Comparison of ENCODE assay signal across 33 cellular contexts in the genomic region with DNA sequence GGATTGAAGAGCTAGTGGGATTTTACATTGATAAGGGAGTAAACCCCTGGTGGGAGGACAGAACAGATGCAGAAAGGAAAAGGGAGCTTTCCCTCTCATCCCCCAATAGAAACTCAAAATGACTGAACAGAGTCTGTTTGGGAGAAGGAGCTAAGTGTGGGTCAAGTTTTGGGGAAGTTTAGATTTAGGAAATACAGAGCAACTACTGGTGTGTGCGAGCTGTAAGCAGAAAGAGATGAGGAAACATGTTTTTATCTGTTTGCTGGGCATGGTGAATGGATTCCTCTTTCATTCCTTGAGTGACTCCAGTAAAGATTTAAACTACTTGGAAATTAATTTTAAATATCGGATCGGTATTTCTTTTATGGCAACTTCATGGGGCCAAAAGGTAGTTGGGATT.
"Had no signal": no experiment of that assay in that cellular context is flagged by ENCODE, and none has a peak within 500 bp of the region (broad histone marks: within the 10 kb centered on the region; RNA-seq: fewer than 3 reads in every experiment).

No MANE protein-coding gene starts in this region.

- H3K27me3 ChIP-seq: adrenal gland, ascending aorta, foreskin keratinocyte, sigmoid colon, stomach, thyroid gland, upper lobe of left lung had no signal

- H3K4me3 ChIP-seq: adrenal gland, ascending aorta, psoas muscle, sigmoid colon, stomach, thyroid gland, upper lobe of left lung had no signal

- H3K9me3 Mint-ChIP-seq: activated T-cell treated with anti-CD3 and anti-CD28 coated beads, Interleukin-2, amount 50 U/mL, for 72 hours; endodermal cell; T-helper 1 cell treated with Interleukin-12 subunit alpha and Interleukin-12 subunit beta and Interleukin-4 antibody, amounts not matched to agents 30 μg/mL and 1 μg/mL, for 36 hours had no signal

- H3K27ac ChIP-seq: adrenal gland, ascending aorta, foreskin keratinocyte, parathyroid adenoma, psoas muscle, sigmoid colon, thyroid gland, VCaP had no signal

- H3K36me3 Mint-ChIP-seq: brain had no signal

- DNase-seq: activated CD4-positive, alpha-beta T cell treated with anti-CD3 and anti-CD28 coated beads for 4 hours; activated CD4-positive, alpha-beta T cell treated with anti-CD3 and anti-CD28 coated beads, Interleukin-2, amount 50 U/mL, for 4 hours; activated effector memory CD4-positive, alpha-beta T cell treated with Interleukin-2 at 50 U/mL for 16 hours; activated naive CD4-positive, alpha-beta T cell treated with Interleukin-2 at 50 U/mL for 16 hours; activated T-cell treated with anti-CD3 and anti-CD28 coated beads for 4 hours; activated T-cell treated with anti-CD3 and anti-CD28 coated beads, Interleukin-2, amount 50 U/mL, for 72 hours; adrenal gland; cortex of kidney; endodermal cell; foreskin keratinocyte; kidney; left colon; mammary epithelial cell; naive B cell; occipital lobe; psoas muscle; sigmoid colon; small intestine; stimulated activated CD4-positive, alpha-beta T cell treated with anti-CD3 and anti-CD28 coated beads, Interleukin-1b, Interleukin-23, amount 100 ng/mL, for 48 hours; stimulated activated naive B cell treated with anti-CD40 and anti-IgM and Interleukin-4, amounts not matched to agents 10 μg/mL and 1 μg/mL and 100 μg/mL, for 72 hours; stomach; T-helper 9 cell; thyroid gland; upper lobe of left lung had no signal

- FAIRE-seq: kidney, small intestine, TTC549 had no signal

- H3K27me3 Mint-ChIP-seq: activated naive CD8-positive, alpha-beta T cell; brain; stimulated activated naive B cell treated with anti-CD40 and anti-IgM and Interleukin-4, amounts not matched to agents 10 μg/mL and 1 μg/mL and 100 μg/mL, for 72 hours had no signal

- H3K27ac Mint-ChIP-seq: activated naive CD8-positive, alpha-beta T cell; activated T-cell treated with anti-CD3 and anti-CD28 coated beads, Interleukin-2, amount 50 U/mL, for 72 hours; brain; endodermal cell; naive B cell; stimulated activated naive B cell treated with anti-CD40 and anti-IgM and Interleukin-4, amounts not matched to agents 10 μg/mL and 1 μg/mL and 100 μg/mL, for 72 hours; T-helper 1 cell treated with Interleukin-12 subunit alpha and Interleukin-12 subunit beta and Interleukin-4 antibody, amounts not matched to agents 30 μg/mL and 1 μg/mL, for 36 hours had no signal

- ATAC-seq: activated T-cell treated with anti-CD3 and anti-CD28 coated beads, Interleukin-2, amount 50 U/mL, for 72 hours; esophagus mucosa; foreskin keratinocyte; left colon; psoas muscle; stimulated activated naive B cell treated with anti-CD40 and anti-IgM and Interleukin-4, amounts not matched to agents 10 μg/mL and 1 μg/mL and 100 μg/mL, for 72 hours had no signal

- H3K4me3 Mint-ChIP-seq: activated naive CD8-positive, alpha-beta T cell; activated T-cell treated with anti-CD3 and anti-CD28 coated beads, Interleukin-2, amount 50 U/mL, for 72 hours; brain; endodermal cell; naive B cell; neural crest cell; stimulated activated naive B cell treated with anti-CD40 and anti-IgM and Interleukin-4, amounts not matched to agents 10 μg/mL and 1 μg/mL and 100 μg/mL, for 72 hours; T-helper 1 cell treated with Interleukin-12 subunit alpha and Interleukin-12 subunit beta and Interleukin-4 antibody, amounts not matched to agents 30 μg/mL and 1 μg/mL, for 36 hours had no signal

- H3K4me1 Mint-ChIP-seq: brain; endodermal cell; naive B cell; neural crest cell; stimulated activated naive B cell treated with anti-CD40 and anti-IgM and Interleukin-4, amounts not matched to agents 10 μg/mL and 1 μg/mL and 100 μg/mL, for 72 hours had no signal
